25 cellular contexts compared by ENCODE assay signal in the genomic region with DNA sequence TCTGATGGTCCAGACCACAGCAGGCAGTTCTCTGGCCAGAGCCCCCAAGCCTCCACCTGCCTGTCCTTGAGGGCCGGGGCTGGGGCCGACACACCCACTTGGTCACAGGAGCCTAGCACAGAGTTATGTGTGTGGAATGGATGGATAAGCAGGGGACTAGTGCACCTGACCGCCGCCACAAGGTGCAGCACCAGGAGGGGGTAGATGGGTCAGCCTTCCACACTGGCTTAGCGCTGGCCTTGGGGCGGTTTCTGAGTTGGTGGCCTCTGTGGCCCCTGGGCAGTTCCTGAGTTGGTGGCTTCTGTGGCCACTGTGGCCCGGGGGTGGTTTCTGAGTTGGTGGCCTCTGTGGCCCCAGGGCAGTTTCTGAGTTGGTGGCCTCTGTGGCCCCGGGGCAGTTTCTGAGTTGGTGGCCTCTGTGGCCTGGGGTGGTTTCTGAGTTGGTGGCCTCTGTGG.
"Had no signal": no experiment of that assay in that cellular context is flagged by ENCODE, and none has a peak within 500 bp of the region (broad histone marks: within the 10 kb centered on the region; RNA-seq: fewer than 3 reads in every experiment).

No MANE protein-coding gene starts in this region.

- H3K4me3 Mint-ChIP-seq: activated CD4-positive, alpha-beta memory T cell treated with anti-CD3 and anti-CD28 coated beads, Interleukin-2, amount 10 ng/mL, durations not matched to agents 7 days and 5 days; activated CD4-positive, alpha-beta T cell treated with anti-CD3 and anti-CD28 coated beads for 36 hours; activated naive CD4-positive, alpha-beta T cell treated with anti-CD3 and anti-CD28 coated beads for 36 hours; activated naive CD8-positive, alpha-beta T cell; activated T-helper 17 cell treated with anti-CD3 and anti-CD28 coated beads, Interleukin-2, amount 50 U/mL, for 72 hours; T-cell had no signal

- H3K36me3 ChIP-seq: brain microvascular endothelial cell, cardiac muscle cell, MG63, Peyer's patch, WERI-Rb-1 had no signal

- DNase-seq: activated CD4-positive, alpha-beta memory T cell treated with anti-CD3 and anti-CD28 coated beads, Interleukin-2, amount 10 ng/mL, durations not matched to agents 7 days and 5 days; activated CD4-positive, alpha-beta T cell treated with anti-CD3 and anti-CD28 coated beads for 36 hours; activated CD4-positive, alpha-beta T cell treated with anti-CD3 and anti-CD28 coated beads, Interleukin-2, amount 50 U/mL, for 1 hour; activated gamma-delta T cell; activated naive CD4-positive, alpha-beta T cell treated with anti-CD3 and anti-CD28 coated beads for 36 hours; activated T-cell treated with anti-CD3 and anti-CD28 coated beads for 4 hours; activated T-cell treated with anti-CD3 and anti-CD28 coated beads, Interleukin-2, amount 50 U/mL, for 48 hours; amygdala; brain microvascular endothelial cell; MG63; MV-4-11; NCI-H1092 treated with DMSO at 0.1 percent for 48 hours; NCI-H1417 treated with DMSO at 0.1 percent for 48 hours; NCI-H1694 treated with DMSO at 0.1 percent for 48 hours; NCI-H2029 treated with DMSO at 0.1 percent for 48 hours; NCI-H446; NCI-H524; Peyer's patch; SHP77 treated with DMSO at 0.1 percent for 48 hours; T-cell; T-helper 2 cell; WERI-Rb-1 had no signal

- H3K9me3 ChIP-seq: MG63, Peyer's patch had no signal

- H3K27ac Mint-ChIP-seq: activated CD4-positive, alpha-beta memory T cell treated with anti-CD3 and anti-CD28 coated beads, Interleukin-2, amount 10 ng/mL, durations not matched to agents 7 days and 5 days; activated CD4-positive, alpha-beta T cell treated with anti-CD3 and anti-CD28 coated beads for 36 hours; activated naive CD4-positive, alpha-beta T cell treated with anti-CD3 and anti-CD28 coated beads for 36 hours; activated naive CD8-positive, alpha-beta T cell; activated T-helper 17 cell treated with anti-CD3 and anti-CD28 coated beads, Interleukin-2, amount 50 U/mL, for 72 hours; T-cell had no signal

- H3K9me3 Mint-ChIP-seq: activated CD4-positive, alpha-beta memory T cell treated with anti-CD3 and anti-CD28 coated beads, Interleukin-2, amount 10 ng/mL, durations not matched to agents 7 days and 5 days; activated naive CD4-positive, alpha-beta T cell treated with anti-CD3 and anti-CD28 coated beads for 36 hours; activated T-helper 17 cell treated with anti-CD3 and anti-CD28 coated beads, Interleukin-2, amount 50 U/mL, for 72 hours; T-cell had no signal

- H3K27me3 ChIP-seq: brain microvascular endothelial cell, cardiac muscle cell, MG63, Peyer's patch had no signal

- H3K27me3 Mint-ChIP-seq: activated CD4-positive, alpha-beta memory T cell treated with anti-CD3 and anti-CD28 coated beads, Interleukin-2, amount 10 ng/mL, durations not matched to agents 7 days and 5 days; activated CD4-positive, alpha-beta T cell treated with anti-CD3 and anti-CD28 coated beads for 36 hours; activated naive CD8-positive, alpha-beta T cell; T-cell had no signal

- ATAC-seq: activated CD4-positive, alpha-beta T cell treated with anti-CD3 and anti-CD28 coated beads for 36 hours; activated T-helper 17 cell treated with anti-CD3 and anti-CD28 coated beads, Interleukin-2, amount 50 U/mL, for 72 hours; T-cell had no signal

- H3K4me3 ChIP-seq: cardiac muscle cell, MG63, Peyer's patch had no signal

- H3K4me1 ChIP-seq: Peyer's patch had no signal

- H3K36me3 Mint-ChIP-seq: activated naive CD8-positive, alpha-beta T cell; T-cell had no signal

- H3K4me1 Mint-ChIP-seq: activated CD4-positive, alpha-beta memory T cell treated with anti-CD3 and anti-CD28 coated beads, Interleukin-2, amount 10 ng/mL, durations not matched to agents 7 days and 5 days; activated CD4-positive, alpha-beta T cell treated with anti-CD3 and anti-CD28 coated beads for 36 hours; activated T-helper 17 cell treated with anti-CD3 and anti-CD28 coated beads, Interleukin-2, amount 50 U/mL, for 72 hours had no signal

- H3K27ac ChIP-seq: brain microvascular endothelial cell, cardiac muscle cell, Peyer's patch, WERI-Rb-1 had no signal
